Comparison of ENCODE assay signal across 9 cellular contexts in genomic region chr7:74874207-74874747, GRCh38. TPM values are rescaled to one million over a fixed set of nuclear protein-coding genes. Genes with fewer than 3 reads are reported as not detected.
DNase-seq lines count a peak whose midpoint lies in the region; ATAC-seq, FAIRE-seq and TF ChIP-seq lines count a peak whose summit lies in the region.
"Not testable (repeated sequence)": the region's sequence is repeated elsewhere in the genome, so short reads cannot be mapped to it uniquely, and the experiment has no call there.
"Had no signal": no experiment of that assay in that cellular context is flagged by ENCODE, and none has a peak within 500 bp of the region (broad histone marks: within the 10 kb centered on the region; RNA-seq: fewer than 3 reads in every experiment).

No MANE protein-coding gene starts in this region.

- H3K27ac ChIP-seq in RWPE2 (ENCODE audit: poor library complexity, severe bottlenecking); lower lobe of right lung; upper lobe of right lung: not testable (repeated sequence)
- H3K27ac ChIP-seq in breast epithelium (peak overlapping the region; percentile 72 to 78), pancreas (peak overlapping the region in 2 of 4 donors; percentile 41 to 64)

- not testable (repeated sequence) for H3K27me3 Mint-ChIP-seq in HFFc6 (ENCODE audit: insufficient read depth)

- intact Hi-C loops in breast epithelium (cut with DNase I; ENCODE audit: low total_unique reads); Right ventricle myocardium inferior (cut with DNase I); left ventricle myocardium superior (cut with micrococcal nuclease); lower lobe of right lung (cut with DNase I); pancreas (cut with DNase I); upper lobe of right lung (cut with DNase I): not testable (repeated sequence)

- H3K4me3 Mint-ChIP-seq in HFFc6, result not testable (repeated sequence)

- not testable (repeated sequence) for H3K4me3 ChIP-seq in RWPE2 (ENCODE audit: severe bottlenecking); breast epithelium; lower lobe of right lung; pancreas; upper lobe of right lung

- H3K36me3 ChIP-seq in RWPE2 (ENCODE audit: low read depth); breast epithelium; lower lobe of right lung; pancreas; upper lobe of right lung: not testable (repeated sequence)

- not testable (repeated sequence) for H3K36me3 Mint-ChIP-seq in HFFc6 (ENCODE audit: low read depth)

- TF ChIP-seq POLR2A in breast epithelium (IDR thresholded peaks at IDR 0.05), result not testable (repeated sequence)

- not testable (repeated sequence) for TF ChIP-seq CTCF in HFFc6 (IDR thresholded peaks at IDR 0.05); RWPE2 (IDR thresholded peaks at IDR 0.05; ENCODE audit: poor library complexity, severe bottlenecking); breast epithelium (IDR thresholded peaks at IDR 0.05); lower lobe of right lung (IDR thresholded peaks at IDR 0.05); pancreas (IDR thresholded peaks at IDR 0.05); upper lobe of right lung (IDR thresholded peaks at IDR 0.05)

- 0 out of 2 replicates have a peak overlapping the region, but pooled peaks have one; percentile 52 for H3K27ac Mint-ChIP-seq in HFFc6

- H3K27me3 ChIP-seq in RWPE2 (ENCODE audit: insufficient read depth, poor library complexity, severe bottlenecking); breast epithelium; lower lobe of right lung (ENCODE audit: low read depth); pancreas; upper lobe of right lung: not testable (repeated sequence)

- H3K9me3 Mint-ChIP-seq in HFFc6, result not testable (repeated sequence)

- H3K9me3 ChIP-seq in RWPE2 (ENCODE audit: severe bottlenecking); breast epithelium; lower lobe of right lung; pancreas; upper lobe of right lung: not testable (repeated sequence)

- DNase-seq in HFFc6; RWPE2 (ENCODE audit: low spot score); breast epithelium (ENCODE audit: low spot score in 2 of 2); Right ventricle myocardium inferior (ENCODE audit: missing footprints); left ventricle myocardium superior; lower lobe of right lung; pancreas; upper lobe of right lung: not testable (repeated sequence)

- ATAC-seq in RWPE2 (ENCODE audit: low read depth) (peak; percentile 24; the same call in 1 of the 3 replicates), Right ventricle myocardium inferior (peak; percentile 50), left ventricle myocardium superior (peak; percentile 40), lower lobe of right lung (peak; percentile 21 to 23), pancreas (peak; percentile 31 to 72 (median 63)), upper lobe of right lung (peak; percentile 38)

- H3K4me1 ChIP-seq in RWPE2 (ENCODE audit: insufficient read depth, poor library complexity, severe bottlenecking); breast epithelium; lower lobe of right lung; pancreas; upper lobe of right lung: not testable (repeated sequence)

- H3K4me1 Mint-ChIP-seq in HFFc6 (ENCODE audit: low read depth), result not testable (repeated sequence)

- FAIRE-seq in pancreas (lab: Jason Lieb, UNC), result not testable (repeated sequence)

- WGBS in pancreas, 2 donors, result 68 to 71% methylated on average over 6 to 8 of the region's 10 CpGs

RNA-seq across cellular contexts. Expression of gene GTF2IRD2, which starts 22.9 kb away (rescaled TPM):
- total RNA-seq in HFFc6 (2021; fragmentation: NEBNext Ultra II Directional; extraction: Animal tissue kit (Norgen Biotek cat#: 25700)), result 1 to 10 TPM; 5.1 to 9.3 (median 6.8) TPM
- total RNA-seq in breast epithelium (10 to 100 TPM; 16.4 to 45.1 (median 30.4) TPM), Right ventricle myocardium inferior (13.7 TPM), left ventricle myocardium superior (21.3 TPM), lower lobe of right lung (19.0 TPM), pancreas (10 to 100 TPM; 11.3 to 19.6 (median 15.8) TPM), upper lobe of right lung (22.2 TPM)
- polyA plus RNA-seq in pancreas, result 10 to 100 TPM; 19.0 to 19.5 TPM
- total RNA-seq: HT1080 had no signal
